ENCODE assay signal across 1 cellular context in genomic region chr5:56116599-56117131, GRCh38.
TF ChIP-seq lines count a peak whose summit lies in the region.

No MANE protein-coding gene starts in this region.

TF ChIP-seq in K562, 482 proteins besides CTCF, POLR2A, EP300 and RAD21 (continued from another document):
- TF ChIP-seq GTF2E2 (tag; IDR thresholded peaks at IDR 0.05) (no peak; the same call in 1 of the 2 replicates), EHMT2 (IDR thresholded peaks at IDR 0.05) (0 out of 2 replicates have a peak, but pooled peaks have one; percentile 69), LEF1 (IDR thresholded peaks at IDR 0.05) (peak; percentile 47; the same call in 1 of the 2 replicates), RCOR1 (IDR thresholded peaks at IDR 0.05; ENCODE audit: borderline replicate concordance in 1 of 2, low read depth in 2 of 2, low read length in 2 of 2) (0 out of 4 replicates have a peak, but pooled peaks of 1 of the 2 experiments have one; percentile 18), HMBOX1 (IDR thresholded peaks at IDR 0.05) (peak; percentile 48; the same call in 1 of the 2 replicates), BHLHE40 (IDR thresholded peaks at IDR 0.05; ENCODE audit: low read length) (0 out of 2 replicates have a peak, but pooled peaks have one; percentile 16), ELF4 (CRISPR knock-in tag; IDR thresholded peaks at IDR 0.05) (no peak), GABPA (tag; conservative IDR thresholded peaks at IDR 0.05; ENCODE audit: low read depth) (peak; percentile 44), ESRRA (IDR thresholded peaks at IDR 0.05; ENCODE audit: borderline replicate concordance, low read depth) (peak; percentile 87), MEF2D (tag; conservative IDR thresholded peaks at IDR 0.05; ENCODE audit: low read depth) (0 out of 2 replicates have a peak, but pooled peaks have one; percentile 31), BRF1 (IDR thresholded peaks at IDR 0.05; ENCODE audit: borderline replicate concordance, extremely low read depth, insufficient read length) (no peak), RNF2 (IDR thresholded peaks at IDR 0.05) (peak; percentile 29; the same call in 1 of the 2 replicates), SOX6 (IDR thresholded peaks at IDR 0.05) (0 out of 2 replicates have a peak, but pooled peaks have one; percentile 53), IRF9 (tag; IDR thresholded peaks at IDR 0.05) (no peak), ZNF740 (CRISPR knock-in tag; IDR thresholded peaks at IDR 0.05) (no peak), ZNF740 (tag; IDR thresholded peaks at IDR 0.05) (no peak), PHF8 (IDR thresholded peaks at IDR 0.05; ENCODE audit: borderline replicate concordance, low read length) (peak; percentile 15; the same call in 1 of the 2 replicates), CXXC5 (CRISPR knock-in tag; IDR thresholded peaks at IDR 0.05) (peak; percentile 52), MAFG (tag; conservative IDR thresholded peaks at IDR 0.05) (0 out of 2 replicates have a peak, but pooled peaks have one; percentile 5)
